In genomic region chr20:52004720-52005119, GRCh38 we compare ENCODE assay signal across 15 cellular contexts.
A peak's percentile ranks its signal among the peaks of the same experiment; 100 is the strongest.
DNase-seq lines count a peak whose midpoint lies in the region; TF ChIP-seq lines count a peak whose summit lies in the region.
"Had no signal": no experiment of that assay in that cellular context is flagged by ENCODE, and none has a peak within 500 bp of the region (broad histone marks: within the 10 kb centered on the region; RNA-seq: fewer than 3 reads in every experiment).

No MANE protein-coding gene starts in this region.

- no peak overlapping the region for H3K27ac Mint-ChIP-seq in activated T-cell treated with anti-CD3 and anti-CD28 coated beads, Interleukin-2, amount 50 U/mL, for 24 hours
- H3K27ac Mint-ChIP-seq: activated CD4-positive, alpha-beta memory T cell treated with anti-CD3 and anti-CD28 coated beads, Interleukin-2, amount 10 ng/mL, durations not matched to agents 7 days and 5 days had no signal

- in situ Hi-C loops in KBM-7 (cut with MboI; ENCODE audit: low pct_unique_long_range_greater_than_20kb, low sequenced_read_pairs), result no loop called here

- H3K27me3 ChIP-seq in BJ (ENCODE audit: control insufficient read depth, insufficient read depth, low read length), result no peaks in the 10 kb centered on the region
- H3K27me3 ChIP-seq: cardiac muscle cell had no signal

- TF ChIP-seq CTCF in BJ (IDR thresholded peaks at IDR 0.05; ENCODE audit: insufficient read depth, low read depth, low read length), result no peak

- POLR2A ChIA-PET in BJ (lab: Charles Lee), result no interaction called here

- CTCF ChIA-PET in BJ (lab: Yijun Ruan, JAX), result no interaction called here

- no peaks in the 10 kb centered on the region for H3K4me1 Mint-ChIP-seq in activated T-cell treated with anti-CD3 and anti-CD28 coated beads, Interleukin-2, amount 50 U/mL, for 24 hours (ENCODE audit: low read depth)
- H3K4me1 Mint-ChIP-seq: activated CD4-positive, alpha-beta memory T cell treated with anti-CD3 and anti-CD28 coated beads, Interleukin-2, amount 10 ng/mL, durations not matched to agents 7 days and 5 days had no signal

- H3K4me3 Mint-ChIP-seq in activated T-cell treated with anti-CD3 and anti-CD28 coated beads, Interleukin-2, amount 50 U/mL, for 24 hours, result no peak overlapping the region
- H3K4me3 Mint-ChIP-seq: activated CD4-positive, alpha-beta memory T cell treated with anti-CD3 and anti-CD28 coated beads, Interleukin-2, amount 10 ng/mL, durations not matched to agents 7 days and 5 days had no signal

- no peak overlapping the region for H3K4me3 ChIP-seq in BJ (ENCODE audit: low read depth, low read length)
- H3K4me3 ChIP-seq: cardiac muscle cell had no signal

- no peaks in the 10 kb centered on the region for H3K36me3 Mint-ChIP-seq in activated T-cell treated with anti-CD3 and anti-CD28 coated beads, Interleukin-2, amount 50 U/mL, for 24 hours (ENCODE audit: low read depth)

- no peaks in the 10 kb centered on the region for H3K36me3 ChIP-seq in BJ (ENCODE audit: control insufficient read depth, insufficient read depth, low read length)
- H3K36me3 ChIP-seq: cardiac muscle cell had no signal

- H3K9me3 Mint-ChIP-seq in activated T-cell treated with anti-CD3 and anti-CD28 coated beads, Interleukin-2, amount 50 U/mL, for 24 hours, result no peaks in the 10 kb centered on the region
- H3K9me3 Mint-ChIP-seq: activated CD4-positive, alpha-beta memory T cell treated with anti-CD3 and anti-CD28 coated beads, Interleukin-2, amount 10 ng/mL, durations not matched to agents 7 days and 5 days had no signal

- DNase-seq in BJ (ENCODE audit: low read depth) (peak; percentile 20), KBM-7 (peak; percentile 6), SKM-1 treated with dmso at 0.1 percent for 144 hours (lab: John Stamatoyannopoulos, UW; ENCODE audit: unreplicated experiment) (peak; percentile 81), inferior parietal cortex (ENCODE audit: extremely low spot score) (peak; percentile 21), RPMI8226 (no peak), NCI-H345 (lab: John Stamatoyannopoulos, UW) (no peak)
- no peak for DNase-seq in stimulated activated CD4-positive, alpha-beta T cell treated with anti-CD3 and anti-CD28 coated beads, Interleukin-2, amount 100 ng/mL, for 24 hours
- DNase-seq in activated T-cell treated with anti-CD3 and anti-CD28 coated beads, Interleukin-2, amount 50 U/mL, for 24 hours, result no peak
- DNase-seq: activated CD4-positive, alpha-beta memory T cell treated with anti-CD3 and anti-CD28 coated beads, Interleukin-2, amount 10 ng/mL, durations not matched to agents 7 days and 5 days; activated gamma-delta T cell; erythroblast; NCI-H1436; right cardiac atrium; T-helper 2 cell had no signal

- H3K27me3 Mint-ChIP-seq in activated T-cell treated with anti-CD3 and anti-CD28 coated beads, Interleukin-2, amount 50 U/mL, for 24 hours, result peaks cover 16% of the 10 kb centered on the region

Comparison
In these comparisons a context has a peak if more than half of its experiments do, and no peak if none do; other contexts are left out.
1. DNase-seq: peak in BJ (single experiment), KBM-7 (single experiment), SKM-1 treated with dmso at 0.1 percent for 144 hours (single experiment) and inferior parietal cortex (single experiment); none in stimulated activated CD4-positive, alpha-beta T cell treated with anti-CD3 and anti-CD28 coated beads, Interleukin-2, amount 100 ng/mL, for 24 hours (0 of 2), RPMI8226 (single experiment), NCI-H345 (single experiment) and activated T-cell treated with anti-CD3 and anti-CD28 coated beads, Interleukin-2, amount 50 U/mL, for 24 hours (single experiment).